Comparison of ENCODE assay signal across 8 cellular contexts in the genomic region with DNA sequence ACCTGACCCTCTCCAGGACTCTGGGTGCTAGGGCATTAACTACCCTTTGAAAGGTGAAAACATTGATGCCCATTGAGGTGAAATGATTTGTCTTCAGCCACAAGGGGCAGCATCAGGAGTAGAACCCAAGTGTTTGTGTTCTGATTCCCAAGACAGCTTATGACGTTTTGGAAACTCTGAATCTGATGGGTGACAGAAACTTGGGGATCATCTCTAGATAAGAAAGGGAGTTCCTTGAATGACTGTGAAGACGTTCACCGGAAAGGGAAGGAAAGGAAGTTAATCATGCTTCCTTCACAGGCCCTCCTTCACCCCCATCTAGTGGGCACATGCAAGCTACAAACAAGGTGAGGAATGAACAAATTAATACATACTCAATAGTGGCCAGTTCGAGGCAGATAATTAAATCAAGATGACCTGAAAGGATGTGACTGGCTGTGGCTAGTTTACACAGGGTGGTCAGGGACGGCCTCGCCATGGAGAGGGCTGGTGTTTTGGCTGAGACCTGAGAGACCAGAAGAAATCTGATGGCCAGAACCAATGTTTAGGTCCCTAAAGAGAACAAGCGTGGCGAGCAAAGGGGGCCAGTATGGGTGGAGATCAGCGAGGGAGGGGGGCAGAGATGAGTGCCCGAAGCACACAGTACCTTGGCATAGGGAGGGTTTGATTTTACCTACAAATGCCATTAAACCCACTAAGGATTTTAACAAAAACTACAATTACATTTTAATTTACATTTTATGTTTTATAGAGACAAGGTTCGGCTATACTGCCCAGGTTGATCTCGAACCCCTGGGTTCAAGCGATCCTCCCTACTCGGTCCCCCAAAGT. TPM values are rescaled to one million over a fixed set of nuclear protein-coding genes. Genes with fewer than 3 reads are reported as not detected.
DNase-seq lines count a peak whose midpoint lies in the region; ATAC-seq and TF ChIP-seq lines count a peak whose summit lies in the region.

No MANE protein-coding gene starts in this region.

- H3K9me3 Mint-ChIP-seq in activated naive CD8-positive, alpha-beta T cell treated with anti-CD3 and anti-CD28 coated beads, Interleukin-2, amount 50 U/mL, for 24 hours: no peaks in the 10 kb centered on the region

- CTCF ChIA-PET in HEK293T (lab: Yijun Ruan, JAX): interaction anchor here (0.6 to 3.6 kb wide), 16 partner anchors 11 to 1191 kb away, joined by 3 to 40 read pairs (median 4); no protein-coding TSS in a partner anchor

- TF ChIP-seq CTCF in sigmoid colon (IDR thresholded peaks at IDR 0.05): peak in 3 of 4 experiments; percentile 28 to 46 (median 40)

- H3K27me3 Mint-ChIP-seq in activated naive CD8-positive, alpha-beta T cell treated with anti-CD3 and anti-CD28 coated beads, Interleukin-2, amount 50 U/mL, for 24 hours: no peaks in the 10 kb centered on the region

- no peaks in the 10 kb centered on the region for H3K36me3 ChIP-seq in sigmoid colon

- no peaks in the 10 kb centered on the region for H3K36me3 Mint-ChIP-seq in activated naive CD8-positive, alpha-beta T cell treated with anti-CD3 and anti-CD28 coated beads, Interleukin-2, amount 50 U/mL, for 24 hours (ENCODE audit: low read depth)

- no peak for TF ChIP-seq POLR2A in sigmoid colon (IDR thresholded peaks at IDR 0.05)

- H3K4me3 Mint-ChIP-seq in activated naive CD8-positive, alpha-beta T cell treated with anti-CD3 and anti-CD28 coated beads, Interleukin-2, amount 50 U/mL, for 24 hours: peak overlapping the region; percentile 90

- in situ Hi-C loops in SK-MEL-5 (cut with HindIII; ENCODE audit: low pct_unique_long_range_greater_than_20kb, low sequenced_read_pairs): no loop called here

- peaks cover 31% of the 10 kb centered on the region for H3K4me1 Mint-ChIP-seq in activated naive CD8-positive, alpha-beta T cell treated with anti-CD3 and anti-CD28 coated beads, Interleukin-2, amount 50 U/mL, for 24 hours

- peak overlapping the region; percentile 86 to 93 (median 90) for H3K27ac ChIP-seq in sigmoid colon

- H3K27me3 ChIP-seq in sigmoid colon: no peaks in the 10 kb centered on the region

- intact Hi-C loops in sigmoid colon (cut with DNase I): loop anchor here (2.0 to 5.0 kb wide), 3 partner anchors 31 to 129 kb away; no protein-coding TSS in a partner anchor

- DNase-seq in COLO668 (lab: John Stamatoyannopoulos, UW; ENCODE audit: unreplicated experiment) (peak; percentile 4), HEK293T (ENCODE audit: extremely low spot score) (peak; percentile 50), SK-MEL-5 (ENCODE audit: low read depth, low spot score) (peak; percentile 83), hepatic stellate cell (ENCODE audit: low spot score) (peak; percentile 50), sigmoid colon (no peak), DMS79 treated with DMSO at 0.1 percent for 48 hours (lab: John Stamatoyannopoulos, UW) (no peak)
- DNase-seq in activated naive CD8-positive, alpha-beta T cell treated with anti-CD3 and anti-CD28 coated beads, Interleukin-2, amount 50 U/mL, for 24 hours: peak; percentile 50

- WGBS in sigmoid colon, 2 donors: 35 to 40% methylated on average over 14 of the region's 14 CpGs

- H3K4me3 ChIP-seq in sigmoid colon: peak overlapping the region; percentile 62 to 98 (median 82)

- peak overlapping the region; percentile 99 for H3K27ac Mint-ChIP-seq in activated naive CD8-positive, alpha-beta T cell treated with anti-CD3 and anti-CD28 coated beads, Interleukin-2, amount 50 U/mL, for 24 hours

- peak; percentile 61 for ATAC-seq in activated naive CD8-positive, alpha-beta T cell treated with anti-CD3 and anti-CD28 coated beads, Interleukin-2, amount 50 U/mL, for 24 hours
- ATAC-seq in HG03095 (IDR thresholded peaks at IDR 0.05; ENCODE audit: unreplicated experiment): no peak

- no peak for TF ChIP-seq EP300 in sigmoid colon (IDR thresholded peaks at IDR 0.05)

- H3K9me3 ChIP-seq in sigmoid colon: no peaks in the 10 kb centered on the region

- peaks cover 0 to 19% (median 9%) of the 10 kb centered on the region in 4 donors for H3K4me1 ChIP-seq in sigmoid colon

- POLR2A ChIA-PET in HEK293T (lab: Yijun Ruan, JAX): interaction anchor here (0.8 to 2.2 kb wide), 27 partner anchors 9 to 129 kb away, joined by 3 to 17 read pairs (median 5); partner anchors contain the start of genes HMGXB3 and TIGD6

TF ChIP-seq in HEK293T, 16 proteins besides CTCF, POLR2A, EP300 and RAD21:
- TF ChIP-seq SUZ12 (IDR thresholded peaks at IDR 0.05) (no peak), SP1 (IDR thresholded peaks at IDR 0.05) (no peak), TARDBP (IDR thresholded peaks at IDR 0.05) (no peak), HDGF (IDR thresholded peaks at IDR 0.05; ENCODE audit: borderline replicate concordance) (no peak), FOXM1 (IDR thresholded peaks at IDR 0.05; ENCODE audit: borderline replicate concordance) (no peak), ELF4 (IDR thresholded peaks at IDR 0.05) (no peak), ARNT (IDR thresholded peaks at IDR 0.05) (no peak), NFRKB (IDR thresholded peaks at IDR 0.05) (no peak), FOXA1 (IDR thresholded peaks at IDR 0.05) (no peak)
- TF ChIP-seq, protein P1, sequence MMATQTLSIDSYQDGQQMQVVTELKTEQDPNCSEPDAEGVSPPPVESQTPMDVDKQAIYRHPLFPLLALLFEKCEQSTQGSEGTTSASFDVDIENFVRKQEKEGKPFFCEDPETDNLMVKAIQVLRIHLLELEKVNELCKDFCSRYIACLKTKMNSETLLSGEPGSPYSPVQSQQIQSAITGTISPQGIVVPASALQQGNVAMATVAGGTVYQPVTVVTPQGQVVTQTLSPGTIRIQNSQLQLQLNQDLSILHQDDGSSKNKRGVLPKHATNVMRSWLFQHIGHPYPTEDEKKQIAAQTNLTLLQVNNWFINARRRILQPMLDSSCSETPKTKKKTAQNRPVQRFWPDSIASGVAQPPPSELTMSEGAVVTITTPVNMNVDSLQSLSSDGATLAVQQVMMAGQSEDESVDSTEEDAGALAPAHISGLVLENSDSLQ (IDR thresholded peaks at IDR 0.05): no peak

RNA-seq across cellular contexts. Expression of gene SLC26A2, which starts 0.9 kb away (rescaled TPM):
- total RNA-seq in SK-MEL-5 (2014; rRNA removed; shearing (Covaris generic)): 173 and 178 TPM in 2 replicates
- polyA plus RNA-seq in SK-MEL-5 (2015; cell fraction: cytosol; rRNA removed): 138 and 192 TPM in 2 replicates
- polyA plus RNA-seq in SK-MEL-5 (2015; cell fraction: nucleus; rRNA removed): 203 and 267 TPM in 2 replicates
- total RNA-seq in sigmoid colon: 10 to 100 TPM in 1 of 4 donors, 1 to 10 TPM in 3; 6.4 to 12.1 (median 7.0) TPM
- polyA plus RNA-seq in sigmoid colon: 10 to 100 TPM; 40.2 to 88.8 (median 42.8) TPM

RNA-seq across cellular contexts. Expression of gene PDE6A, which starts 15.0 kb away (rescaled TPM):
- 0.08 and 0.26 TPM in 2 replicates for total RNA-seq in SK-MEL-5 (2014; rRNA removed; shearing (Covaris generic))
- polyA plus RNA-seq in SK-MEL-5 (2015; cell fraction: cytosol; rRNA removed): 0.16 and 0.40 TPM in 2 replicates
- polyA plus RNA-seq in SK-MEL-5 (2015; cell fraction: nucleus; rRNA removed): 0.26 and 0.44 TPM in 2 replicates
- not detected for total RNA-seq in sigmoid colon
- 1 to 10 TPM; 1.6 to 2.8 (median 2.4) TPM for polyA plus RNA-seq in sigmoid colon

RNA-seq across cellular contexts. Expression of gene TIGD6, which starts 40.8 kb away (rescaled TPM):
- 5.5 and 6.6 TPM in 2 replicates for total RNA-seq in SK-MEL-5 (2014; rRNA removed; shearing (Covaris generic))
- polyA plus RNA-seq in SK-MEL-5 (2015; cell fraction: cytosol; rRNA removed): 4.4 and 5.3 TPM in 2 replicates
- 5.2 and 7.1 TPM in 2 replicates for polyA plus RNA-seq in SK-MEL-5 (2015; cell fraction: nucleus; rRNA removed)
- 10 to 100 TPM in 1 of 4 donors, 1 to 10 TPM in 3; 1.6 to 11.4 (median 3.8) TPM for total RNA-seq in sigmoid colon
- polyA plus RNA-seq in sigmoid colon: 1 to 10 TPM in 2 of 3 donors, under 1 TPM in 1; 0.60 to 2.4 (median 1.4) TPM

RNA-seq across cellular contexts. Expression of gene HMGXB3, which starts 40.9 kb away (rescaled TPM):
- 53.7 and 54.3 TPM in 2 replicates for total RNA-seq in SK-MEL-5 (2014; rRNA removed; shearing (Covaris generic))
- polyA plus RNA-seq in SK-MEL-5 (2015; cell fraction: cytosol; rRNA removed): 58.1 and 74.9 TPM in 2 replicates
- 312 and 367 TPM in 2 replicates for polyA plus RNA-seq in SK-MEL-5 (2015; cell fraction: nucleus; rRNA removed)
- total RNA-seq in sigmoid colon: 10 to 100 TPM; 13.9 to 28.8 (median 21.0) TPM
- polyA plus RNA-seq in sigmoid colon: 10 to 100 TPM in 1 of 3 donors, 1 to 10 TPM in 2; 3.6 to 22.5 (median 6.5) TPM

Comparison
In these comparisons a context has a peak if more than half of its experiments do, and no peak if none do; other contexts are left out.
1. DNase-seq: peak in COLO668 (single experiment), HEK293T (single experiment), SK-MEL-5 (single experiment), activated naive CD8-positive, alpha-beta T cell treated with anti-CD3 and anti-CD28 coated beads, Interleukin-2, amount 50 U/mL, for 24 hours (single experiment) and hepatic stellate cell (single experiment); none in sigmoid colon (single experiment) and DMS79 treated with DMSO at 0.1 percent for 48 hours (single experiment).
2. RNA of gene SLC26A2, which starts 0.9 kb away (total RNA-seq): 173 to 178 TPM in SK-MEL-5; 6.4 to 12.1 TPM in sigmoid colon; every median in the first group is over 10 times any median in the second.